ENCODE assay signal across 8 cellular contexts in the genomic region with DNA sequence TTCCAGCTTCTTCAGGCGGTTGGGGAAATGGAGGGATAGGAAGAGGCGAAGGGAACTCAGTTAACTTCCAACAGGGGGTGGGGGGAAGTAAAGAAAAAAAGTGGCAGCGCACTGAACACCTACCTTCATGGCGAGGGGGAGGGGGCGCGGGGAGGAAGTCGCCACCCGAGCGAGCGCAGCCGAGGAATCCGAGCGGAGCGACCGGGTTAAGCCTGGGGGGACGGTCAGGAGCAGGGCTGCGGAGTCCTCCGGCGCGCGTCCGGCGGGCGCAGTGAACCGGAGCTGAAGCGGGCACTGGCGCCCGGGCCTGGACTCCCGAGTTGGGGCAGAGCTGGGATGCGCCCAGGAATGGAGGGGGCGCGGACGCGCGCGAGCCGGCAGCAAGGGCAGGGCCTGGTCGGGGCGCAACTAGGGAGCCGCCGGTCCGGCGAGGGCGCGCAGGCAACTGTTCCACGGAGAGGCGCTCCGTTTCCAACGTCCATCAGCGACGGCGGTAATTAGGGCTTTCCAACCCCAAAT. TPM values are rescaled to one million over a fixed set of nuclear protein-coding genes. Genes with fewer than 3 reads are reported as not detected.
DNase-seq lines count a peak whose midpoint lies in the region; TF ChIP-seq lines count a peak whose summit lies in the region.

Gene WNT5A, minus strand, starts transcription at position 450 of the 519 bp plus-strand sequence. Its CDS starts 321 bp downstream, at position 129.

- no peaks in the 10 kb centered on the region for H3K9me3 Mint-ChIP-seq in activated T-cell treated with anti-CD3 and anti-CD28 coated beads, Interleukin-2, amount 50 U/mL, for 24 hours
- no peaks in the 10 kb centered on the region for H3K9me3 Mint-ChIP-seq in progenitor cell of endocrine pancreas (ENCODE audit: low read depth)

- H3K9me3 ChIP-seq in WERI-Rb-1 (ENCODE audit: severe bottlenecking), result no peaks in the 10 kb centered on the region
- no peaks in the 10 kb centered on the region for H3K9me3 ChIP-seq in cardiac muscle cell (ENCODE audit: low read depth)

- peak; percentile 32 for DNase-seq in activated T-cell treated with anti-CD3 and anti-CD28 coated beads, Interleukin-2, amount 50 U/mL, for 24 hours
- no peak for DNase-seq in activated T-cell treated with anti-CD3 and anti-CD28 coated beads for 4 hours
- peak; percentile 39 for DNase-seq in WERI-Rb-1
- DNase-seq in cardiac muscle cell (ENCODE audit: low read depth in 1 of 2, low spot score in 1 of 2), result peak; percentile 60 to 78
- no peak for DNase-seq in progenitor cell of endocrine pancreas (ENCODE audit: low spot score, unreplicated experiment)
- DNase-seq in inferior parietal cortex (ENCODE audit: extremely low spot score), result no peak
- DNase-seq in DMS114 treated with DMSO at 0.1 percent for 48 hours (lab: John Stamatoyannopoulos, UW; ENCODE audit: unreplicated experiment), result no peak
- DNase-seq in middle frontal gyrus (ENCODE audit: extremely low spot score, low spot score), result no peak

- H3K27ac ChIP-seq in WERI-Rb-1 (no peak within 1 kb of the TSS), cardiac muscle cell (peak within 1 kb of the TSS; percentile 91)

- H3K4me1 ChIP-seq in cardiac muscle cell (ENCODE audit: low read depth), result peaks cover 17% of the 10 kb centered on the region

- peaks cover 45% of the 10 kb centered on the region for H3K27me3 ChIP-seq in WERI-Rb-1 (ENCODE audit: insufficient read depth, low read depth, severe bottlenecking)
- H3K27me3 ChIP-seq in cardiac muscle cell, result no peaks in the 10 kb centered on the region

- H3K27ac Mint-ChIP-seq in activated T-cell treated with anti-CD3 and anti-CD28 coated beads, Interleukin-2, amount 50 U/mL, for 24 hours, result peak within 1 kb of the TSS; percentile 47
- peak within 1 kb of the TSS; percentile 92 for H3K27ac Mint-ChIP-seq in progenitor cell of endocrine pancreas

- peak within 1 kb of the TSS; percentile 67 for H3K4me3 Mint-ChIP-seq in activated T-cell treated with anti-CD3 and anti-CD28 coated beads, Interleukin-2, amount 50 U/mL, for 24 hours
- peak within 1 kb of the TSS; percentile 82 for H3K4me3 Mint-ChIP-seq in progenitor cell of endocrine pancreas (ENCODE audit: low read depth)

- no peaks in the 10 kb centered on the region for H3K36me3 Mint-ChIP-seq in activated T-cell treated with anti-CD3 and anti-CD28 coated beads, Interleukin-2, amount 50 U/mL, for 24 hours (ENCODE audit: low read depth)
- H3K36me3 Mint-ChIP-seq in progenitor cell of endocrine pancreas (ENCODE audit: insufficient read depth), result no peaks in the 10 kb centered on the region

- peaks cover 31% of the 10 kb centered on the region for H3K4me1 Mint-ChIP-seq in activated T-cell treated with anti-CD3 and anti-CD28 coated beads, Interleukin-2, amount 50 U/mL, for 24 hours (ENCODE audit: low read depth)
- peaks cover 28% of the 10 kb centered on the region for H3K4me1 Mint-ChIP-seq in progenitor cell of endocrine pancreas (ENCODE audit: low read depth)

- peaks cover 89% of the 10 kb centered on the region for H3K27me3 Mint-ChIP-seq in activated T-cell treated with anti-CD3 and anti-CD28 coated beads, Interleukin-2, amount 50 U/mL, for 24 hours
- H3K27me3 Mint-ChIP-seq in progenitor cell of endocrine pancreas, result peaks cover 86% of the 10 kb centered on the region

- H3K4me3 ChIP-seq in WERI-Rb-1 (ENCODE audit: low read depth, low read length) (peak within 1 kb of the TSS; percentile 84), cardiac muscle cell (peak within 1 kb of the TSS; percentile 70)

- H3K36me3 ChIP-seq in WERI-Rb-1 (no peaks in the 10 kb centered on the region), cardiac muscle cell (no peaks in the 10 kb centered on the region)

- TF ChIP-seq CTCF in WERI-Rb-1 (IDR thresholded peaks at IDR 0.05; ENCODE audit: low read depth, low read length), result no peak
- no peak for TF ChIP-seq CTCF in cardiac muscle cell (IDR thresholded peaks at IDR 0.05; ENCODE audit: low read depth, low read length)
- TF ChIP-seq CTCF in progenitor cell of endocrine pancreas (IDR thresholded peaks at IDR 0.05; ENCODE audit: unreplicated experiment), result no peak

RNA-seq across cellular contexts. Expression of gene WNT5A, which starts in this region (rescaled TPM):
- total RNA-seq in cardiac muscle cell (94.2 and 113 TPM in 2 replicates), progenitor cell of endocrine pancreas (5.5 and 13.8 TPM in 2 replicates)
- polyA plus RNA-seq in cardiac muscle cell, result 18.4 and 22.3 TPM in 2 replicates

Comparison
In these comparisons a context has a peak if more than half of its experiments do, and no peak if none do; other contexts are left out.
1. DNase-seq: peak in activated T-cell treated with anti-CD3 and anti-CD28 coated beads, Interleukin-2, amount 50 U/mL, for 24 hours (single experiment), WERI-Rb-1 (single experiment) and cardiac muscle cell (2 of 2); none in activated T-cell treated with anti-CD3 and anti-CD28 coated beads for 4 hours (single experiment), progenitor cell of endocrine pancreas (single experiment), inferior parietal cortex (single experiment), DMS114 treated with DMSO at 0.1 percent for 48 hours (single experiment) and middle frontal gyrus (single experiment).